9 cellular contexts compared by ENCODE assay signal in genomic region chr10:598415-599170, GRCh38.
DNase-seq lines count a peak whose midpoint lies in the region; ATAC-seq lines count a peak whose summit lies in the region.
"Had no signal": no experiment of that assay in that cellular context is flagged by ENCODE, and none has a peak within 500 bp of the region (broad histone marks: within the 10 kb centered on the region; RNA-seq: fewer than 3 reads in every experiment).

No MANE protein-coding gene starts in this region.

- H3K9me3 ChIP-seq in SJCRH30 (replicated peaks), result no peaks in the 10 kb centered on the region
- no peaks in the 10 kb centered on the region for H3K9me3 ChIP-seq in T-helper 17 cell (ENCODE audit: control insufficient read depth, low read length, poor library complexity, severe bottlenecking)

- no peaks in the 10 kb centered on the region for H3K27me3 ChIP-seq in SJCRH30

- intact Hi-C loops in posterior vena cava (cut with DNase I), result loop anchor here in 1 of 2 donors (5.0 kb wide), 1 partner anchor 84 kb away; no protein-coding TSS in a partner anchor

- peak; percentile 99 for DNase-seq in EL
- peak; percentile 46 to 70 for DNase-seq in SJCRH30
- peak; percentile 99 for DNase-seq in fibroblast of peridontal ligament (ENCODE audit: extremely low read depth)
- DNase-seq in posterior vena cava (ENCODE audit: low spot score), result peak; percentile 68
- DNase-seq in NCI-H1417 treated with DMSO at 0.1 percent for 48 hours (lab: John Stamatoyannopoulos, UW), result no peak
- no peak for DNase-seq in NCI-H82 (lab: John Stamatoyannopoulos, UW)
- DNase-seq in activated CD8-positive, alpha-beta T cell treated with anti-CD3 and anti-CD28 coated beads, Interleukin-2, amount 10 ng/mL, durations not matched to agents 7 days and 5 days, result no peak
- DNase-seq in T-helper 17 cell, result no peak
- DNase-seq: stimulated activated CD4-positive, alpha-beta T cell treated with anti-CD3 and anti-CD28 coated beads, Interleukin-2, amount 100 ng/mL, for 48 hours had no signal

- peaks cover 14% of the 10 kb centered on the region for H3K4me1 ChIP-seq in SJCRH30

- H3K27me3 Mint-ChIP-seq in activated CD8-positive, alpha-beta T cell treated with anti-CD3 and anti-CD28 coated beads, Interleukin-2, amount 10 ng/mL, durations not matched to agents 7 days and 5 days (ENCODE audit: low read depth), result peaks cover 2% of the 10 kb centered on the region
- H3K27me3 Mint-ChIP-seq in T-helper 17 cell, result peaks cover 12% of the 10 kb centered on the region

- H3K27ac ChIP-seq in SJCRH30, result peak overlapping the region; percentile 65

- no peaks in the 10 kb centered on the region for H3K36me3 ChIP-seq in SJCRH30

- POLR2A ChIA-PET in activated CD8-positive, alpha-beta T cell treated with anti-CD3 and anti-CD28 coated beads, Interleukin-2, amount 10 ng/mL, durations not matched to agents 7 days and 5 days (lab: Charles Lee), result no interaction called here

- ATAC-seq in activated CD8-positive, alpha-beta T cell treated with anti-CD3 and anti-CD28 coated beads, Interleukin-2, amount 10 ng/mL, durations not matched to agents 7 days and 5 days, result no peak
- no peak for ATAC-seq in T-helper 17 cell

- CTCF ChIA-PET in activated CD8-positive, alpha-beta T cell treated with anti-CD3 and anti-CD28 coated beads, Interleukin-2, amount 10 ng/mL, durations not matched to agents 7 days and 5 days (lab: Charles Lee), result no interaction called here

- no peak overlapping the region for H3K4me3 Mint-ChIP-seq in activated CD8-positive, alpha-beta T cell treated with anti-CD3 and anti-CD28 coated beads, Interleukin-2, amount 10 ng/mL, durations not matched to agents 7 days and 5 days
- H3K4me3 Mint-ChIP-seq in T-helper 17 cell, result no peak overlapping the region

- no peak overlapping the region for H3K4me3 ChIP-seq in SJCRH30

- no peaks in the 10 kb centered on the region for H3K36me3 Mint-ChIP-seq in activated CD8-positive, alpha-beta T cell treated with anti-CD3 and anti-CD28 coated beads, Interleukin-2, amount 10 ng/mL, durations not matched to agents 7 days and 5 days (ENCODE audit: low read depth)
- H3K36me3 Mint-ChIP-seq in T-helper 17 cell (ENCODE audit: low read depth), result no peaks in the 10 kb centered on the region

- no peaks in the 10 kb centered on the region for H3K9me3 Mint-ChIP-seq in activated CD8-positive, alpha-beta T cell treated with anti-CD3 and anti-CD28 coated beads, Interleukin-2, amount 10 ng/mL, durations not matched to agents 7 days and 5 days (ENCODE audit: insufficient read depth)

- H3K27ac Mint-ChIP-seq in activated CD8-positive, alpha-beta T cell treated with anti-CD3 and anti-CD28 coated beads, Interleukin-2, amount 10 ng/mL, durations not matched to agents 7 days and 5 days, result no peak overlapping the region
- H3K27ac Mint-ChIP-seq in T-helper 17 cell, result no peak overlapping the region

- no peaks in the 10 kb centered on the region for H3K4me1 Mint-ChIP-seq in activated CD8-positive, alpha-beta T cell treated with anti-CD3 and anti-CD28 coated beads, Interleukin-2, amount 10 ng/mL, durations not matched to agents 7 days and 5 days (ENCODE audit: low read depth)
- no peaks in the 10 kb centered on the region for H3K4me1 Mint-ChIP-seq in T-helper 17 cell

Comparison
In these comparisons a context has a peak if more than half of its experiments do, and no peak if none do; other contexts are left out.
1. DNase-seq: peak in EL (single experiment), SJCRH30 (2 of 2), fibroblast of peridontal ligament (single experiment) and posterior vena cava (single experiment); none in NCI-H1417 treated with DMSO at 0.1 percent for 48 hours (single experiment), NCI-H82 (single experiment), activated CD8-positive, alpha-beta T cell treated with anti-CD3 and anti-CD28 coated beads, Interleukin-2, amount 10 ng/mL, durations not matched to agents 7 days and 5 days (single experiment) and T-helper 17 cell (0 of 3).